Comparison of ENCODE assay signal across 13 cellular contexts in genomic region chr3:19702416-19703078, GRCh38.
DNase-seq lines count a peak whose midpoint lies in the region; ATAC-seq, FAIRE-seq and TF ChIP-seq lines count a peak whose summit lies in the region.
"Had no signal": no experiment of that assay in that cellular context is flagged by ENCODE, and none has a peak within 500 bp of the region (broad histone marks: within the 10 kb centered on the region; RNA-seq: fewer than 3 reads in every experiment).

No MANE protein-coding gene starts in this region.

- BruUV-seq in K562 (replicated peaks; lab: Mats Ljungman, UMichigan): no TSS peak

- H3K27me3 ChIP-seq in BJ (ENCODE audit: control insufficient read depth, insufficient read depth, low read length) (no peaks in the 10 kb centered on the region), K562 (ENCODE audit: control insufficient read depth in 2 of 2, insufficient read depth in 2 of 2, low read length in 2 of 2) (no peaks in the 10 kb centered on the region)

- CTCF ChIA-PET in BJ (lab: Yijun Ruan, JAX): interaction anchor here (1.4 kb wide), 1 partner anchor 20 kb away, joined by 3 read pairs; no protein-coding TSS in a partner anchor
- CTCF ChIA-PET in K562 (lab: Yijun Ruan, JAX; ENCODE audit: low intra/inter-chr PET ratio): no interaction called here

- TF ChIP-seq RAD21 in K562 (CRISPR knock-in tag; conservative IDR thresholded peaks at IDR 0.05 in 1 of 2, IDR thresholded peaks at IDR 0.05 in 1 of 2): no peak

- H2AFZ ChIP-seq in K562 (ENCODE audit: low read depth, low read length): no peak overlapping the region
- H2AFZ ChIP-seq: PC-9 had no signal

- H3K9me3 ChIP-seq in K562 (replicated peaks; ENCODE audit: control insufficient read depth, insufficient read depth, low read depth, low read length): no peaks in the 10 kb centered on the region

- POLR2A ChIA-PET in BJ (lab: Charles Lee): no interaction called here
- POLR2A ChIA-PET in K562 (lab: Yijun Ruan, JAX): interaction anchor here (0.8 kb wide), 1 partner anchor 10 kb away, joined by 3 read pairs; no protein-coding TSS in a partner anchor

- TF ChIP-seq EP300 in K562 (IDR thresholded peaks at IDR 0.05; ENCODE audit: low read length): no peak

- no peaks in the 10 kb centered on the region for H3K9me1 ChIP-seq in K562 (ENCODE audit: control insufficient read depth, insufficient read depth, low read length)

- no peaks in the 10 kb centered on the region for H3K36me3 Mint-ChIP-seq in memory B cell

- H3K4me3 Mint-ChIP-seq in memory B cell: peak overlapping the region; percentile 66
- H3K4me3 Mint-ChIP-seq: CD4-positive, alpha-beta T cell had no signal

- no peak for TF ChIP-seq POLR2A in K562 (conservative IDR thresholded peaks at IDR 0.05)

- no peak for FAIRE-seq in K562 (lab: Jason Lieb, UNC)
- FAIRE-seq: colon had no signal

- TF ChIP-seq CTCF in BJ (IDR thresholded peaks at IDR 0.05; ENCODE audit: insufficient read depth, low read depth, low read length) (no peak), K562 (IDR thresholded peaks at IDR 0.05 in 2 of 3, conservative IDR thresholded peaks at IDR 0.05 in 1 of 3; ENCODE audit: insufficient read depth in 2 of 3, low read depth in 1 of 3, low read length in 3 of 3) (no peak)

- H3K27me3 Mint-ChIP-seq in memory B cell: no peaks in the 10 kb centered on the region
- H3K27me3 Mint-ChIP-seq: CD4-positive, alpha-beta T cell had no signal

- H3K27ac ChIP-seq in K562 (ENCODE audit: extremely low read depth, low read depth, low read length): no peak overlapping the region
- H3K27ac ChIP-seq: PC-9 had no signal

- H3K36me3 ChIP-seq in BJ (ENCODE audit: control insufficient read depth, insufficient read depth, low read length) (no peaks in the 10 kb centered on the region), K562 (ENCODE audit: control insufficient read depth, insufficient read depth, low read length) (no peaks in the 10 kb centered on the region)

- no peaks in the 10 kb centered on the region for H4K20me1 ChIP-seq in K562 (replicated peaks; ENCODE audit: control insufficient read depth, insufficient read depth, low read length)

- no peaks in the 10 kb centered on the region for H3K4me1 Mint-ChIP-seq in memory B cell

- H3K4me3 ChIP-seq in BJ (ENCODE audit: low read depth, low read length) (peak overlapping the region; percentile 26), K562 (0 out of 2 replicates have a peak overlapping the region, but pooled peaks have one; percentile 10)
- H3K4me3 ChIP-seq: PC-9 had no signal

- peaks cover 0 to 7% of the 10 kb centered on the region in 2 experiments; a peak in 1 of 5 replicates for H3K4me1 ChIP-seq in K562 (replicated peaks in 1 of 2; ENCODE audit: control insufficient read depth in 2 of 2, insufficient read depth in 2 of 2, low read length in 2 of 2)

- in situ Hi-C loops in K562 (cut with MboI) (no loop called here), G401 (cut with HindIII; ENCODE audit: low sequenced_read_pairs) (no loop called here)

- H3K27ac Mint-ChIP-seq in memory B cell: no peak overlapping the region
- H3K27ac Mint-ChIP-seq: CD4-positive, alpha-beta T cell had no signal

- H3K79me2 ChIP-seq in K562 (ENCODE audit: control insufficient read depth, insufficient read depth, low read length): no peaks in the 10 kb centered on the region

- WGBS in K562 (ENCODE audit: insufficient coverage, low coverage, missing lambda C conversion rate): 5% methylated on average over 57 of the region's 60 CpGs

- no peak overlapping the region for H3K9ac ChIP-seq in K562 (ENCODE audit: insufficient read depth in 1 of 2, low read depth in 2 of 2, low read length in 2 of 2)

- intact Hi-C loops in K562 (cut with micrococcal nuclease): no loop called here

- DNase-seq in BJ (ENCODE audit: low read depth) (peak; percentile 12), K562 (ENCODE audit: extremely low read depth in 1 of 4, low spot score in 3 of 4) (peak in 1 of 4 experiments; percentile 7), memory B cell (ENCODE audit: low spot score in 2 of 2) (no peak), G401 (ENCODE audit: low spot score) (no peak), NCI-H2107 (lab: John Stamatoyannopoulos, UW) (no peak)
- DNase-seq: activated CD4-positive, alpha-beta T cell treated with anti-CD3 and anti-CD28 coated beads, Interleukin-2, amount 50 U/mL, for 4 hours; CD4-positive, alpha-beta T cell; NCI-H2171 treated with DMSO at 0.1 percent for 48 hours; PC-9 had no signal

- peak; percentile 57 for ATAC-seq in GM19023 (IDR thresholded peaks at IDR 0.05; ENCODE audit: unreplicated experiment)
- peak; percentile 70 for ATAC-seq in K562
- peak; percentile 67 for ATAC-seq in memory B cell (ENCODE audit: low read depth)
- ATAC-seq in GM21360 (IDR thresholded peaks at IDR 0.05; ENCODE audit: unreplicated experiment): no peak
- ATAC-seq in GM19452 (IDR thresholded peaks at IDR 0.05; ENCODE audit: unreplicated experiment): no peak

- H3K9me3 Mint-ChIP-seq in memory B cell: no peaks in the 10 kb centered on the region

- no peak overlapping the region; the same call in 1 of the 2 replicates for H3K4me2 ChIP-seq in K562 (ENCODE audit: insufficient read depth, low read length)
- H3K4me2 ChIP-seq: PC-9 had no signal

TF ChIP-seq in K562, 482 proteins besides CTCF, POLR2A, EP300 and RAD21 (continues in another document):
- TF ChIP-seq CBFA2T3 (IDR thresholded peaks at IDR 0.05) (no peak), ZNF41 (CRISPR knock-in tag; conservative IDR thresholded peaks at IDR 0.05) (no peak), KLF13 (tag; IDR thresholded peaks at IDR 0.05; ENCODE audit: borderline replicate concordance, low read depth) (no peak), ATF4 (CRISPR knock-in tag; IDR thresholded peaks at IDR 0.05) (no peak), ZNF507 (tag; conservative IDR thresholded peaks at IDR 0.05) (no peak), NCOA4 (IDR thresholded peaks at IDR 0.05; ENCODE audit: partially characterized antibody) (no peak), PHF8 (IDR thresholded peaks at IDR 0.05; ENCODE audit: borderline replicate concordance, low read length) (peak; percentile 27; the same call in 1 of the 2 replicates), SUPT5H (IDR thresholded peaks at IDR 0.05) (no peak), ZNF232 (CRISPR knock-in tag; IDR thresholded peaks at IDR 0.05) (no peak), PRDM10 (IDR thresholded peaks at IDR 0.05; ENCODE audit: partially characterized antibody) (no peak), ZNF699 (CRISPR knock-in tag; IDR thresholded peaks at IDR 0.05; ENCODE audit: insufficient replicate concordance) (no peak), ZNF184 (CRISPR knock-in tag; IDR thresholded peaks at IDR 0.05) (no peak), POU5F1 (IDR thresholded peaks at IDR 0.05; ENCODE audit: borderline replicate concordance, low read depth, low read length, partially characterized antibody) (no peak), SMARCA5 (IDR thresholded peaks at IDR 0.05) (no peak), ELF1 (tag; IDR thresholded peaks at IDR 0.05) (peak; percentile 57; the same call in 1 of the 2 replicates), ZSCAN29 (IDR thresholded peaks at IDR 0.05) (no peak), ELK3 (CRISPR knock-in tag; IDR thresholded peaks at IDR 0.05) (no peak)

Comparison
In these comparisons a context has a peak if more than half of its experiments do, and no peak if none do; other contexts are left out.
1. ATAC-seq: peak in GM19023 (single experiment), K562 (single experiment) and memory B cell (single experiment); none in GM21360 (single experiment) and GM19452 (single experiment).